Comparison of ENCODE assay signal across 8 cellular contexts in the genomic region with DNA sequence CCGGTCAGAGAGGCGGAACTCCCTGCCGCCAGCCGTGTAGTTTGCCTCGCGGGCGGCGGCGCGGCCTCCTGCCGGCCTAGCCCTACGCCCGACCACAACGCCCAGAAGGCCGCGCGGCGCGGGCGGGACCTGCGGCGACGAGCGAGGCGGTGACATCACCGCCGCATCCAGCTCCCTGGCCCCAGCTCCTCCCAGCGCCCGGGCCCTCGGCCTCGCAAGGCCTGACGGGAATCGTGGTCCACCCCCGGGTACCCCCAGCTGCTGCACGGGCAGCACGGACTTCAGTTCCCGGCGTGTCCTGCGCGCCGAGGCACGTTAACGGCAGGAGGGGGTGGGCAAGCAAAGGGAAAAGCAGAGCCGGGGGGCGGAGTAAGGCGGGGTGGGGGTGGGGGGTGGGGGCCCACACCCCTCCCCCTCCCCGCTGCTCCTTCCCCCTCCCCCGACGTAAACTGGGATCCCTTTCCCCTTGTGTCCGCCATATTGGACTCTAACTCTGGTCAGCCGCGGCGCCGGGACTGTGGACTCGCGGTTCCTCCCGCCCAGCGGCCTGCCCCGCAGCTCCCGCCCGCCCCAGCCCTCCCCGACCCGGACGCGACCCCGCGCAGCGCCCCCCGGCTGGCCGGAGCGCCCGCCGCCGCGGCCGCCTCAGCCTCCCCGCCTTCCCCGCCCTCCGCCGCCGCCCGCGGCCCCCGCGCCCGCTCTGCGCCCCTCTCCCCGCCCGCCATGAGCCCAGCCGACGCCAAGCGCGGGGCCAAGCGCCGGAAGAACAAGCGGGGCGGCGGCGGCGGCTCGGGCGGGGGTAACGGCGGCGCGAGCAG.
DNase-seq lines count a peak whose midpoint lies in the region; ATAC-seq lines count a peak whose summit lies in the region.

A gene with protein sequence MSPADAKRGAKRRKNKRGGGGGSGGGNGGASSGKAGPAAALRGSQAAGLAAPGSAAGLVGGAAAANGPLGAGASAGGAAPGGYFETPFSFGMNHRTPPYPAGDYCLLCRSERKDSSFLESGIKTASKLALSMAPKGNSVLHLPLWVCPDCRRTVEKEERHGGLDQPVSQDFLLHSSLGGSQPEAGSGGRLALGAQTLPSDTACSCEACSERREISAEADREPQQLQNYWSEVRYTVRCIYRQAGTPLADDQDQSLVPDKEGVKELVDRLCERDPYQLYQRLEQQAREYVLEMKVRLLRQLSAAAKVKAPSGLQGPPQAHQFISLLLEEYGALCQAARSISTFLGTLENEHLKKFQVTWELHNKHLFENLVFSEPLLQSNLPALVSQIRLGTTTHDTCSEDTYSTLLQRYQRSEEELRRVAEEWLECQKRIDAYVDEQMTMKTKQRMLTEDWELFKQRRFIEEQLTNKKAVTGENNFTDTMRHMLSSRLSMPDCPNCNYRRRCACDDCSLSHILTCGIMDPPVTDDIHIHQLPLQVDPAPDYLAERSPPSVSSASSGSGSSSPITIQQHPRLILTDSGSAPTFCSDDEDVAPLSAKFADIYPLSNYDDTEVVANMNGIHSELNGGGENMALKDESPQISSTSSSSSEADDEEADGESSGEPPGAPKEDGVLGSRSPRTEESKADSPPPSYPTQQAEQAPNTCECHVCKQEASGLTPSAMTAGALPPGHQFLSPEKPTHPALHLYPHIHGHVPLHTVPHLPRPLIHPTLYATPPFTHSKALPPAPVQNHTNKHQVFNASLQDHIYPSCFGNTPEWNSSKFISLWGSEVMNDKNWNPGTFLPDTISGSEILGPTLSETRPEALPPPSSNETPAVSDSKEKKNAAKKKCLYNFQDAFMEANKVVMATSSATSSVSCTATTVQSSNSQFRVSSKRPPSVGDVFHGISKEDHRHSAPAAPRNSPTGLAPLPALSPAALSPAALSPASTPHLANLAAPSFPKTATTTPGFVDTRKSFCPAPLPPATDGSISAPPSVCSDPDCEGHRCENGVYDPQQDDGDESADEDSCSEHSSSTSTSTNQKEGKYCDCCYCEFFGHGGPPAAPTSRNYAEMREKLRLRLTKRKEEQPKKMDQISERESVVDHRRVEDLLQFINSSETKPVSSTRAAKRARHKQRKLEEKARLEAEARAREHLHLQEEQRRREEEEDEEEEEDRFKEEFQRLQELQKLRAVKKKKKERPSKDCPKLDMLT (N-terminal part only) (plus strand): TSS at position 455 of the 818 bp plus-strand sequence. CDS start 269 bp downstream, at position 724.

- ATAC-seq in GM19395 (IDR thresholded peaks at IDR 0.05; ENCODE audit: unreplicated experiment) (peak; percentile 87), HG03558 (IDR thresholded peaks at IDR 0.05; ENCODE audit: extremely low read depth, unreplicated experiment) (peak; percentile 61)

- DNase-seq in C1 segment of cervical spinal cord (lab: John Stamatoyannopoulos, UW), result peak; percentile 80 to 100 (median 98)
- peak; percentile 94 for DNase-seq in NCI-H748 (lab: John Stamatoyannopoulos, UW; ENCODE audit: unreplicated experiment)
- DNase-seq in activated CD4-positive, alpha-beta T cell treated with anti-CD3 and anti-CD28 coated beads, Interleukin-2, amount 50 U/mL, for 1 hour, result peak; percentile 98
- peak; percentile 64 for DNase-seq in cortex of kidney (lab: John Stamatoyannopoulos, UW)
- DNase-seq in left kidney (ENCODE audit: low read depth, low spot score), result peak; percentile 100
- DNase-seq in stimulated activated CD4-positive, alpha-beta T cell treated with anti-CD3 and anti-CD28 coated beads, Interleukin-1b, Interleukin-23, amount 100 ng/mL, for 48 hours, result peak; percentile 100

Comparison
In these comparisons a context has a peak if more than half of its experiments do, and no peak if none do; other contexts are left out.
1. Peak in every context shown above with its lines: DNase-seq and ATAC-seq.